In genomic region chr3:116741462-116741861, GRCh38 we compare ENCODE assay signal across 18 cellular contexts. TPM values are rescaled to one million over a fixed set of nuclear protein-coding genes. Genes with fewer than 3 reads are reported as not detected.
DNase-seq lines count a peak whose midpoint lies in the region; ATAC-seq and TF ChIP-seq lines count a peak whose summit lies in the region.
"Had no signal": no experiment of that assay in that cellular context is flagged by ENCODE, and none has a peak within 500 bp of the region (broad histone marks: within the 10 kb centered on the region; RNA-seq: fewer than 3 reads in every experiment).

No MANE protein-coding gene starts in this region.

- peaks cover 4% of the 10 kb centered on the region for H3K9me3 Mint-ChIP-seq in WTC11

- POLR2A ChIA-PET in WTC11 (lab: Charles Lee), result no interaction called here

- H3K27me3 ChIP-seq in lower lobe of right lung (ENCODE audit: low read depth) (no peaks in the 10 kb centered on the region), SJCRH30 (no peaks in the 10 kb centered on the region)

- H3K4me3 Mint-ChIP-seq in WTC11, result no peak overlapping the region
- H3K4me3 Mint-ChIP-seq in T-helper 17 cell, result no peak overlapping the region
- H3K4me3 Mint-ChIP-seq: CD14-positive monocyte, HFFc6 had no signal

- no peaks in the 10 kb centered on the region for H3K36me3 ChIP-seq in lower lobe of right lung
- H3K36me3 ChIP-seq in SJCRH30, result no peaks in the 10 kb centered on the region

- intact Hi-C loops in head of caudate nucleus (cut with DNase I), result no loop called here
- intact Hi-C loops in lower lobe of right lung (cut with DNase I), result no loop called here

- no peaks in the 10 kb centered on the region for H3K9me3 ChIP-seq in lower lobe of right lung
- no peaks in the 10 kb centered on the region for H3K9me3 ChIP-seq in SJCRH30 (replicated peaks)
- H3K9me3 ChIP-seq in T-helper 17 cell (ENCODE audit: control insufficient read depth, low read length, poor library complexity, severe bottlenecking), result no peaks in the 10 kb centered on the region

- no peaks in the 10 kb centered on the region for H3K4me1 Mint-ChIP-seq in WTC11
- no peaks in the 10 kb centered on the region for H3K4me1 Mint-ChIP-seq in T-helper 17 cell
- H3K4me1 Mint-ChIP-seq: CD14-positive monocyte had no signal

- DNase-seq in Ammon's horn (ENCODE audit: low spot score) (peak; percentile 40), WTC11 (ENCODE audit: low spot score) (peak; percentile 13), head of caudate nucleus (peak in 35 of 42 donors; percentile 9 to 63 (median 33)), midbrain (lab: John Stamatoyannopoulos, UW) (peak; percentile 39), lower lobe of right lung (no peak), SJCRH30 (no peak), GM20000 (ENCODE audit: low spot score) (no peak), T-helper 17 cell (no peak)
- DNase-seq: DMS 273 treated with DMSO at 0.1 percent for 48 hours, GF-D8, HFFc6, NCI-H1417 treated with DMSO at 0.1 percent for 48 hours, NCI-H1930, NCI-H526 treated with DMSO at 0.1 percent for 48 hours, PC-9 had no signal

- no peak overlapping the region for H3K27ac ChIP-seq in lower lobe of right lung
- no peak overlapping the region for H3K27ac ChIP-seq in SJCRH30
- H3K27ac ChIP-seq: PC-9 had no signal

- H3K36me3 Mint-ChIP-seq in WTC11 (no peaks in the 10 kb centered on the region), T-helper 17 cell (ENCODE audit: low read depth) (no peaks in the 10 kb centered on the region)
- H3K36me3 Mint-ChIP-seq: CD14-positive monocyte had no signal

- no peak for TF ChIP-seq CTCF in WTC11 (IDR thresholded peaks at IDR 0.05)
- TF ChIP-seq CTCF in lower lobe of right lung (IDR thresholded peaks at IDR 0.05), result no peak
- TF ChIP-seq CTCF in GM20000 (IDR thresholded peaks at IDR 0.05; ENCODE audit: extremely low read depth, missing control alignments), result no peak

- no peak overlapping the region for H3K27ac Mint-ChIP-seq in WTC11
- no peak overlapping the region for H3K27ac Mint-ChIP-seq in T-helper 17 cell
- H3K27ac Mint-ChIP-seq: CD14-positive monocyte, HFFc6 had no signal

- no peaks in the 10 kb centered on the region for H3K27me3 Mint-ChIP-seq in WTC11 (ENCODE audit: low read depth)
- H3K27me3 Mint-ChIP-seq in T-helper 17 cell, result no peaks in the 10 kb centered on the region

- H3K4me3 ChIP-seq in lower lobe of right lung (no peak overlapping the region), SJCRH30 (no peak overlapping the region)
- H3K4me3 ChIP-seq: K562, PC-9 had no signal

- H3K4me1 ChIP-seq in lower lobe of right lung (no peaks in the 10 kb centered on the region), SJCRH30 (no peaks in the 10 kb centered on the region)

- CTCF ChIA-PET in WTC11 (lab: Charles Lee), result interaction anchor here (1.4 kb wide), 1 partner anchor 142 kb away, joined by 3 read pairs; no protein-coding TSS in a partner anchor

- ATAC-seq in WTC11 (peak; percentile 52), lower lobe of right lung (no peak), T-helper 17 cell (no peak)
- ATAC-seq: K562 had no signal

TF ChIP-seq in WTC11, 78 proteins besides CTCF, POLR2A, EP300 and RAD21:
- TF ChIP-seq ZBTB21 (CRISPR knock-in tag; IDR thresholded peaks at IDR 0.05; ENCODE audit: borderline replicate concordance) (no peak), ZSCAN18 (CRISPR knock-in tag; IDR thresholded peaks at IDR 0.05) (no peak), FOXP1 (CRISPR knock-in tag; IDR thresholded peaks at IDR 0.05; ENCODE audit: borderline replicate concordance) (no peak), ARID4B (CRISPR knock-in tag; IDR thresholded peaks at IDR 0.05; ENCODE audit: borderline replicate concordance) (no peak), ZNF121 (CRISPR knock-in tag; IDR thresholded peaks at IDR 0.05) (no peak), NR3C1 (CRISPR knock-in tag; conservative IDR thresholded peaks at IDR 0.05; ENCODE audit: low read depth) (no peak), SMAD4 (CRISPR knock-in tag; IDR thresholded peaks at IDR 0.05) (no peak), NFE2L1 (CRISPR knock-in tag; IDR thresholded peaks at IDR 0.05) (no peak), ZNF416 (CRISPR knock-in tag; IDR thresholded peaks at IDR 0.05) (no peak), ZNF317 (CRISPR knock-in tag; IDR thresholded peaks at IDR 0.05; ENCODE audit: borderline replicate concordance, low read depth) (no peak), TP53 (CRISPR knock-in tag; IDR thresholded peaks at IDR 0.05) (no peak)

RNA-seq across cellular contexts. Expression of gene TUSC7, which starts 31.9 kb away (rescaled TPM):
- total RNA-seq in WTC11 (2021) (not detected in 3 replicates), lower lobe of right lung (not detected), T-helper 17 cell (not detected)
- not detected in 2 replicates for total RNA-seq in SJCRH30 (2014; rRNA removed; shearing (Covaris generic))
- total RNA-seq: H4, HFFc6, K562, PC-9 had no signal

Comparison
In these comparisons a context has a peak if more than half of its experiments do, and no peak if none do; other contexts are left out.
1. DNase-seq: peak in Ammon's horn (single experiment), WTC11 (single experiment), head of caudate nucleus (35 of 42) and midbrain (single experiment); none in lower lobe of right lung (single experiment), SJCRH30 (0 of 2), GM20000 (single experiment) and T-helper 17 cell (0 of 3).